Comparison of ENCODE assay signal across 13 cellular contexts in the genomic region with DNA sequence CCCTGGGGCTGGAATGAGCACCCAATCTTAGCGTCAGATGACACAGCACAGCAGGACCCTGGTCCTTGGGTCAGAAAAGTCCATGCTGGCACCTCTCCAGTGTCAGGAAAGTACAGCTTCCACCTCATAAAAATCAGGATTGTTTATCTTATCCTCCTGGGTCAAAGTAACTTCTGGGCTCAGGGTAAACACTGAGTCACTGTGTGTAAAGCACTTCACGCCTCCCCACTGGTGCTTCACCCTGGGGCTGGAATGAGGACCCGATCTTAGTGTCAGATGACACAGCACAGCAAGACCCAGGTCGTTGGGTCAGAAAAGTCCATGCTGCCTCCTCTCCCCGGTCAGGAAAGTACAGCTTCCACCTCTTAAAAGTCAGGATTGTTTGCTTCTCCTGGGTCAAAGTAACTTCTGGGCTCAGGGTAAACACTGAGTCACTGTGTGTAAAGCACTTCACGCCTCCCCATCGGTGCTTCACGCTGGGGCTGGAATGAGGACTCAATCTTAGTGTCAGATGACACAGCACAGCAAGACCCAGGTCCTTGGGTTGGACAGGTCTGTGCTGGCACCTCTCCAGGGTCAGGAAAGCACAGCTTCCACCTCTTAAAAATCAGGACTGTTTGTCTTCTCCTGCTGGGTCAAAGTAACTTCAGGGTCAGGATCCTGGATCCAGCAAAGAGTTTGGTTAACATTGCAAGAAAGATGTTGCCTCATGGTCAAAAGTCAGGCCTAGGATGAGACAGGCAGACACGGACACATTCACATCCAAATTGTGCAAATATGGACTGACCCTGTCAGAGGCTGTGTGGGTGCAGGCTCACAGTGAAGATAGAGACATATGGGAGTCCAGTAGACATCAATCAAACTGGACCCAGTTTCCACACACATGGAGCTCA. TPM values are rescaled to one million over a fixed set of nuclear protein-coding genes. Genes with fewer than 3 reads are reported as not detected.
DNase-seq lines count a peak whose midpoint lies in the region; ATAC-seq, FAIRE-seq and TF ChIP-seq lines count a peak whose summit lies in the region.
"Had no signal": no experiment of that assay in that cellular context is flagged by ENCODE, and none has a peak within 500 bp of the region (broad histone marks: within the 10 kb centered on the region; RNA-seq: fewer than 3 reads in every experiment).

No MANE protein-coding gene starts in this region.

- H3K4me3 ChIP-seq in HepG2 (replicated peaks in 1 of 3; ENCODE audit: insufficient read depth in 1 of 3, low read depth in 2 of 3, low read length in 3 of 3) (no peak overlapping the region), ascending aorta (no peak overlapping the region)

- peaks cover 4% of the 10 kb centered on the region; the same call in 1 of the 2 replicates for H4K20me1 ChIP-seq in HepG2 (ENCODE audit: insufficient read depth, low read length)

- no peak for TF ChIP-seq POLR2A in HepG2 (IDR thresholded peaks at IDR 0.05; ENCODE audit: insufficient read depth in 1 of 2, low read depth in 2 of 2, low read length in 2 of 2)

- H3K4me2 ChIP-seq in HepG2 (ENCODE audit: low read depth, low read length) = no peak overlapping the region

- intact Hi-C loops in HepG2 (cut with micrococcal nuclease; ENCODE audit: unreplicated experiment) (no loop called here), ascending aorta (cut with DNase I) (no loop called here)

- H3K36me3 ChIP-seq in HepG2 (replicated peaks in 1 of 2; ENCODE audit: control insufficient read depth in 1 of 2, insufficient read depth in 2 of 2, low read length in 2 of 2) (no peaks in the 10 kb centered on the region), ascending aorta (no peaks in the 10 kb centered on the region)

- no TSS peak for BruUV-seq in HepG2 (replicated peaks; lab: Mats Ljungman, UMichigan)

- FAIRE-seq in HepG2 (lab: Jason Lieb, UNC) = peak; percentile 74

- TF ChIP-seq EP300 in HepG2 (IDR thresholded peaks at IDR 0.05; ENCODE audit: low read depth in 2 of 2, low read length in 2 of 2) (peak in 1 of 2 experiments; percentile 42; a peak in 2 of 4 replicates), HepG2 (CRISPR knock-in tag; IDR thresholded peaks at IDR 0.05; ENCODE audit: borderline replicate concordance) (peak; percentile 66)

- in situ Hi-C loops in HepG2 (cut with HindIII; ENCODE audit: extremely low pct_ligation_motif_present, low pct_unique_long_range_greater_than_20kb) = no loop called here

- H2AFZ ChIP-seq in HepG2 (ENCODE audit: low read length) = no peak overlapping the region

- peaks cover 13% of the 10 kb centered on the region for H3K9me3 ChIP-seq in HepG2 (ENCODE audit: low read length)
- peaks cover 6 to 10% of the 10 kb centered on the region in 2 donors for H3K9me3 ChIP-seq in ascending aorta

- TF ChIP-seq CTCF in 22Rv1 (IDR thresholded peaks at IDR 0.05) = no peak
- TF ChIP-seq CTCF in HepG2 (CRISPR knock-in tag; IDR thresholded peaks at IDR 0.05) = no peak
- no peak for TF ChIP-seq CTCF in ascending aorta (IDR thresholded peaks at IDR 0.05)

- TF ChIP-seq RAD21 in HepG2 (CRISPR knock-in tag; IDR thresholded peaks at IDR 0.05) = no peak

- H3K9ac ChIP-seq in HepG2 (ENCODE audit: insufficient read depth, low read depth, low read length) = no peak overlapping the region

- no peaks in the 10 kb centered on the region for H3K79me2 ChIP-seq in HepG2 (ENCODE audit: insufficient read depth, low read length)

- POLR2A ChIA-PET in HepG2 (lab: Yijun Ruan, JAX) = interaction anchor here (1.0 kb wide), 1 partner anchor 89 kb away, joined by 3 read pairs; no protein-coding TSS in a partner anchor

- H3K27ac ChIP-seq in 22Rv1 = peak overlapping the region; percentile 25; the same call in 1 of the 2 replicates
- peak overlapping the region; percentile 20 for H3K27ac ChIP-seq in HepG2 (ENCODE audit: extremely low read length, insufficient read depth, low read length)
- no peak overlapping the region for H3K27ac ChIP-seq in ascending aorta

- ATAC-seq in HepG2 = peak; percentile 95
- no peak for ATAC-seq in GM21360 (IDR thresholded peaks at IDR 0.05; ENCODE audit: unreplicated experiment)
- no peak for ATAC-seq in HG02938 (IDR thresholded peaks at IDR 0.05; ENCODE audit: unreplicated experiment)
- ATAC-seq: natural killer cell had no signal

- peaks cover 5 to 42% of the 10 kb centered on the region in 2 experiments for H3K27me3 ChIP-seq in HepG2 (ENCODE audit: control insufficient read depth in 1 of 2, insufficient read depth in 2 of 2, low read length in 2 of 2)
- H3K27me3 ChIP-seq in ascending aorta = no peaks in the 10 kb centered on the region

- H3K4me1 ChIP-seq in HepG2 (ENCODE audit: insufficient read depth, low read length) = peaks cover 23% of the 10 kb centered on the region
- no peaks in the 10 kb centered on the region for H3K4me1 ChIP-seq in ascending aorta

- DNase-seq in HT-29 (ENCODE audit: low spot score) = peak; percentile 97
- peak; percentile 58 to 79 for DNase-seq in SHP77 (lab: John Stamatoyannopoulos, UW)
- peak; percentile 83 for DNase-seq in HepG2 (ENCODE audit: low spot score)
- no peak for DNase-seq in putamen (ENCODE audit: low spot score)
- DNase-seq in ascending aorta (ENCODE audit: low spot score in 2 of 2) = no peak
- DNase-seq: natural killer cell; NCI-H1048; stimulated activated CD4-positive, alpha-beta T cell treated with anti-CD3 and anti-CD28 coated beads, Interleukin-15, amount 100 ng/mL, for 24 hours had no signal

- CTCF ChIA-PET in HepG2 (lab: Yijun Ruan, JAX; ENCODE audit: low intra/inter-chr PET ratio, low total read pairs) = no interaction called here

- WGBS in HepG2 (ENCODE audit: low lambda C conversion rate) = 0% methylated on average over 4 of the region's 9 CpGs

TF ChIP-seq in HepG2, 621 proteins besides CTCF, POLR2A, EP300 and RAD21 (continues in another document):
- no peak for TF ChIP-seq PHF8 (CRISPR knock-in tag; IDR thresholded peaks at IDR 0.05)
- TF ChIP-seq GFI1 (CRISPR knock-in tag; IDR thresholded peaks at IDR 0.05; ENCODE audit: borderline replicate concordance) = peak; percentile 99
- TF ChIP-seq, protein P1, sequence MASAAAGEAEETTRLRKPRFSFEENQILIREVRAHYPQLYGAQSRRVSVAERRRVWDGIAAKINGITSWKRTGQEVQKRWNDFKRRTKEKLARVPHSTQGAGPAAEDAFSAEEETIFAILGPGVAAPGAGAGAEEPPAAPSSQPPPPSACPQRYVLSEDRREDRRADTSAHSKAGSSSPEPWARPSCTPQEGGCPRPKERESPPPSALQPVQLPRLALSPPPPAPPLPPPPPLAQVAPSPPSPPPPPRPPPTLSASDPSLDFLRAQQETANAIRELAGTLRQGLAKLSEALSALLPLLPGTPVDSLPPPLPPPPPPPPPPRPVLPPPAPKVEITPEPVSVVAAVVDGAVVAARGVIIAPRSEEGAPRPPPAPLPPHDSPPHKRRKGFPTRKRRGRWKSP (CRISPR knock-in tag; IDR thresholded peaks at IDR 0.05) = peak; percentile 67; the same call in 1 of the 2 replicates
- no peak for TF ChIP-seq AKAP8 (CRISPR knock-in tag; IDR thresholded peaks at IDR 0.05)
- peak; percentile 97; the same call in 1 of the 2 replicates for TF ChIP-seq MEIS1 (CRISPR knock-in tag; IDR thresholded peaks at IDR 0.05; ENCODE audit: borderline replicate concordance)
- TF ChIP-seq HOXA3 (CRISPR knock-in tag; IDR thresholded peaks at IDR 0.05) = peak; percentile 44; the same call in 1 of the 2 replicates
- peak; percentile 86 for TF ChIP-seq NR2C2 (CRISPR knock-in tag; IDR thresholded peaks at IDR 0.05; ENCODE audit: borderline replicate concordance)
- TF ChIP-seq SOX5 (CRISPR knock-in tag; IDR thresholded peaks at IDR 0.05; ENCODE audit: borderline replicate concordance) = peak; percentile 73

RNA-seq across cellular contexts. Expression of a gene that starts 39.2 kb away (rescaled TPM):
- not detected in 2 replicates for total RNA-seq in HT-29 (2014; rRNA removed; shearing (Covaris generic))
- total RNA-seq in HepG2 (2016; rRNA removed; fragmentation: Illumina TruSeq; extraction: Trizol) (not detected in 2 replicates), ascending aorta (not detected)
- not detected in 2 replicates for total RNA-seq in HepG2 (2016; cell fraction: cytosol; rRNA removed; fragmentation: Illumina TruSeq; extraction: Trizol; ENCODE audit: low read depth)
- total RNA-seq in HepG2 (2016; cell fraction: insoluble cytoplasmic fraction; rRNA removed; fragmentation: Illumina TruSeq; extraction: Trizol) = not detected in 2 replicates
- total RNA-seq in HepG2 (2016; cell fraction: membrane; rRNA removed; fragmentation: Illumina TruSeq; extraction: Trizol) = not detected in 2 replicates
- not detected in 2 replicates for total RNA-seq in HepG2 (2016; cell fraction: nucleus; rRNA removed; fragmentation: Illumina TruSeq; extraction: Trizol)
- not detected in 2 replicates for polyA plus RNA-seq in HepG2 (2011; rRNA removed)
- not detected in 2 replicates for polyA plus RNA-seq in HepG2 (2011; cell fraction: cytosol; rRNA removed)
- not detected in 2 replicates for polyA plus RNA-seq in HepG2 (2011; cell fraction: nucleus; rRNA removed)
- polyA plus RNA-seq in HepG2 (2012) = not detected in 2 replicates
- not detected in 2 replicates for polyA plus RNA-seq in HepG2 (2016; cell fraction: cytosol; fragmentation: Illumina TruSeq; extraction: Trizol; ENCODE audit: low read depth)
- polyA plus RNA-seq in HepG2 (2016; cell fraction: insoluble cytoplasmic fraction; fragmentation: Illumina TruSeq; extraction: Trizol; ENCODE audit: low read depth) = not detected in 2 replicates
- not detected in 2 replicates for polyA plus RNA-seq in HepG2 (2016; cell fraction: membrane; fragmentation: Illumina TruSeq; extraction: Trizol; ENCODE audit: low read depth)
- not detected in 2 replicates for polyA plus RNA-seq in HepG2 (2016; cell fraction: nucleus; fragmentation: Illumina TruSeq; extraction: Trizol; ENCODE audit: insufficient read depth, low read depth)
- not detected in 2 replicates for polyA minus RNA-seq in HepG2 (2011; rRNA and poly(A)+ RNA removed; ENCODE audit: low replicate concordance)
- polyA minus RNA-seq in HepG2 (2011; cell fraction: cytosol; rRNA and poly(A)+ RNA removed) = not detected in 2 replicates
- polyA minus RNA-seq in HepG2 (2011; cell fraction: nucleus; rRNA and poly(A)+ RNA removed) = not detected in 2 replicates
- total RNA-seq: natural killer cell; T-helper 1 cell treated with Interleukin-12 subunit alpha and Interleukin-12 subunit beta and Interleukin-4 antibody, amounts not matched to agents 30 ng/mL and 1 ng/mL, for 36 hours had no signal
- polyA plus RNA-seq: adipose tissue had no signal

Comparison
In these comparisons a context has a peak if more than half of its experiments do, and no peak if none do; other contexts are left out.
1. H3K27ac ChIP-seq: peak in 22Rv1 (single experiment) and HepG2 (single experiment); none in ascending aorta (0 of 2).
2. DNase-seq: peak in HT-29 (single experiment), SHP77 (2 of 2) and HepG2 (single experiment); none in putamen (single experiment) and ascending aorta (0 of 2).